In the genomic region with DNA sequence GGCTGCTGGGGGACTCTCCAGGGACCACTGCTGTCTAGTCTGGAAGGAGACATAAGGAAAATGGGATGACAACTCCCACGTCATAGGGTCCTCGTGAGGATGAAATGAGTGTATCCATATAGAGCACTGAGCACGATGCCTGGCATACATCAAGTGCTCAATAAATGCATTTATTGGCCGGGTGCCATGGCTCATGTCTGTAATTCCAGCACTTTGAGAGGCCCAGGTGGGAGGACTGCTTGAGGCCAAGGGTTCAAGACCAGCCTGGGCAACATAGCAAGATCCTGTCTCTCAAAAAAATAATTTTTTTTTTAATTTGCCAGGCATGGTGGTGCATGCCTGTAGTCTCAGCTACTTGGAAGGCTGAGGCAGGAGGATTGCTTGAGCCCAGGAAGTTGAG, we compare ENCODE assay signal across 27 cellular contexts. TPM values are rescaled to one million over a fixed set of nuclear protein-coding genes. Genes with fewer than 3 reads are reported as not detected.
"Had no signal": no experiment of that assay in that cellular context is flagged by ENCODE, and none has a peak within 500 bp of the region (broad histone marks: within the 10 kb centered on the region; RNA-seq: fewer than 3 reads in every experiment).

No MANE protein-coding gene starts in this region.

- ATAC-seq: HepG2, Panc1, PC-3 had no signal

- H3K4me3 Mint-ChIP-seq: IgD-negative memory B cell had no signal

- H3K27ac ChIP-seq: RWPE1 had no signal

- H3K9me3 ChIP-seq: SK-N-SH had no signal

- H3K9me3 Mint-ChIP-seq: IgD-negative memory B cell had no signal

- H3K9ac ChIP-seq: SK-N-SH had no signal

- DNase-seq: KBM-7, MV-4-11, NCI-H1048, NCI-H1105, NCI-H1417, NCI-H1436 treated with DMSO at 0.1 percent for 48 hours, NCI-H1694, NCI-H187 treated with DMSO at 0.1 percent for 48 hours, NCI-H2029 treated with DMSO at 0.1 percent for 48 hours, NCI-H2227 treated with DMSO at 0.1 percent for 48 hours, NCI-H524, NCI-H69, NCI-H774, PC-3, SHP77, SK-N-SH, SW 1271 had no signal

- H3K27ac Mint-ChIP-seq: IgD-negative memory B cell had no signal

- H3K4me2 ChIP-seq: SK-N-SH had no signal

RNA-seq across cellular contexts. Expression of a gene that starts 15.7 kb away (rescaled TPM):
- total RNA-seq: HepG2, HT1080, LHCN-M2, MCF 10A, NCI-H460, PC-3, SK-MEL-5 had no signal
- polyA plus RNA-seq: HepG2 had no signal

RNA-seq across cellular contexts. Expression of a gene that starts 19.6 kb away (rescaled TPM):
- total RNA-seq: HepG2, HT1080, LHCN-M2, MCF 10A, NCI-H460, OCI-LY7, PC-3 had no signal
- polyA plus RNA-seq: HepG2, IgD-negative memory B cell, SK-N-SH had no signal

RNA-seq across cellular contexts. Expression of a gene that starts 55.3 kb away (rescaled TPM):
- polyA plus RNA-seq: HepG2 had no signal
